Comparison of ENCODE assay signal across 30 cellular contexts in genomic region chr2:48220463-48220862, GRCh38.
"Had no signal": no experiment of that assay in that cellular context is flagged by ENCODE, and none has a peak within 500 bp of the region (broad histone marks: within the 10 kb centered on the region; RNA-seq: fewer than 3 reads in every experiment).

No MANE protein-coding gene starts in this region.

- H3K9me3 Mint-ChIP-seq: T-helper 2 cell treated with Interferon-gamma antibody and Interleukin-4, amounts not matched to agents 5 μg/mL and 100 μg/mL, for 36 hours had no signal

- H3K4me1 Mint-ChIP-seq: nephron had no signal

- H3K27ac ChIP-seq: epithelial cell of prostate, esophagus squamous epithelium, pancreas, prostate gland, sigmoid colon, testis, transverse colon, uterus had no signal

- H3K9me3 ChIP-seq: body of pancreas, esophagus squamous epithelium, heart right ventricle, left lung, mucosa of descending colon, pancreas, prostate gland, sigmoid colon, testis, transverse colon, uterus had no signal

- H3K4me2 ChIP-seq: smooth muscle cell had no signal

- ATAC-seq: activated T-cell treated with anti-CD3 and anti-CD28 coated beads, Interleukin-2, amount 50 U/mL, for 72 hours; body of pancreas; heart right ventricle; left lung; stimulated activated naive CD8-positive, alpha-beta T cell treated with anti-CD3 and anti-CD28 coated beads, Interleukin-15, Interleukin-2, amounts not matched to agents 100 U/mL and 50 U/mL, for 24 hours had no signal

- H3K27me3 ChIP-seq: body of pancreas, esophagus squamous epithelium, heart right ventricle, left lung, pancreas, sigmoid colon, testis, transverse colon, uterus had no signal

- H3K27me3 Mint-ChIP-seq: activated naive CD8-positive, alpha-beta T cell had no signal

- H3K4me1 ChIP-seq: body of pancreas, esophagus squamous epithelium, pancreas, prostate gland, sigmoid colon, testis, uterus had no signal

- H3K36me3 ChIP-seq: esophagus squamous epithelium, heart right ventricle, left lung, pancreas, prostate gland, sigmoid colon, transverse colon, uterus had no signal

- H3K36me3 Mint-ChIP-seq: activated naive CD8-positive, alpha-beta T cell had no signal

- H3K4me3 ChIP-seq: body of pancreas, esophagus squamous epithelium, heart right ventricle, left lung, mucosa of descending colon, pancreas, prostate gland, sigmoid colon, smooth muscle cell, testis, transverse colon, uterus had no signal

- DNase-seq: activated CD4-positive, alpha-beta T cell treated with anti-CD3 and anti-CD28 coated beads for 4 hours; activated CD4-positive, alpha-beta T cell treated with anti-CD3 and anti-CD28 coated beads, Interleukin-2, amount 50 U/mL, for 4 hours; activated naive CD4-positive, alpha-beta T cell treated with Interleukin-2 at 50 U/mL for 16 hours; activated T-cell treated with anti-CD3 and anti-CD28 coated beads for 4 hours; activated T-cell treated with anti-CD3 and anti-CD28 coated beads, Interleukin-2, amount 50 U/mL, for 72 hours; aorta; body of pancreas; effector CD8-positive, alpha-beta T cell; esophagus squamous epithelium; foreskin melanocyte; heart right ventricle; kidney glomerular epithelial cell; left lung; mucosa of descending colon; pancreas; retina; sigmoid colon; stimulated activated CD4-positive, alpha-beta T cell treated with anti-CD3 and anti-CD28 coated beads, Interleukin-15, amount 100 ng/mL, for 24 hours; stimulated activated CD4-positive, alpha-beta T cell treated with anti-CD3 and anti-CD28 coated beads, Interleukin-2, amount 100 ng/mL, for 24 hours; stimulated activated naive CD8-positive, alpha-beta T cell treated with anti-CD3 and anti-CD28 coated beads, Interleukin-15, Interleukin-2, amounts not matched to agents 100 U/mL and 50 U/mL, for 24 hours; T-helper 1 cell; testis; transverse colon; uterus had no signal

- H3K27ac Mint-ChIP-seq: activated naive CD8-positive, alpha-beta T cell; activated T-cell treated with anti-CD3 and anti-CD28 coated beads, Interleukin-2, amount 50 U/mL, for 72 hours; nephron; T-helper 2 cell treated with Interferon-gamma antibody and Interleukin-4, amounts not matched to agents 5 μg/mL and 100 μg/mL, for 36 hours had no signal

- H3K4me3 Mint-ChIP-seq: activated naive CD8-positive, alpha-beta T cell; activated T-cell treated with anti-CD3 and anti-CD28 coated beads, Interleukin-2, amount 50 U/mL, for 72 hours; nephron; T-helper 2 cell treated with Interferon-gamma antibody and Interleukin-4, amounts not matched to agents 5 μg/mL and 100 μg/mL, for 36 hours had no signal
